24 cellular contexts compared by ENCODE assay signal in the genomic region with DNA sequence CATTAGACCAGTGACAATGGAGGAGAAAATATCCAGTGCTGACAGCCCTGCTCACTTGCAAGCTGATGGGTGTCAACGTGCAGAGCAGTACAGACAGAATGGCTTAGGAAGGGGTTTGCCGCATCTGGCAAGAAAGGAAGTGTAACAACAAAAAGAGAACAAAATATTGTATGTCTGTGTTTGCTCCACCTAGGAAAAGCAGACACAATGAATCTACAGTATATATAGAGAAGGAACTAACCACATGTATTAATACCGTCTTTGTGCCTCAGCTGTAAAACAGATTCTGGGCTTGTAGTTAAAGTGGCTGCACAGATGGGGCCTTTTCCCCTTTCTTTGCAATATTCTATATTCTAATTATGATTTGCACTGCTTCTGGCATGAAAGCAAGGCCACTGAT.
"Had no signal": no experiment of that assay in that cellular context is flagged by ENCODE, and none has a peak within 500 bp of the region (broad histone marks: within the 10 kb centered on the region; RNA-seq: fewer than 3 reads in every experiment).

No MANE protein-coding gene starts in this region.

- H3K27me3 Mint-ChIP-seq: naive B cell; progenitor cell of endocrine pancreas; stimulated activated memory B cell treated with anti-CD40 and anti-IgM and Interleukin-4, amounts not matched to agents 10 μg/mL and 1 μg/mL and 100 μg/mL, for 72 hours; stimulated activated naive CD8-positive, alpha-beta T cell treated with anti-CD3 and anti-CD28 coated beads, Interleukin-15, amount 100 ng/mL, for 72 hours; type B pancreatic cell had no signal

- H3K4me2 ChIP-seq: hepatocyte, smooth muscle cell had no signal

- H3K4me3 Mint-ChIP-seq: mesothelial cell of epicardium; naive B cell; natural killer cell; nephron progenitor cell; stimulated activated memory B cell treated with anti-CD40 and anti-IgM and Interleukin-4, amounts not matched to agents 10 μg/mL and 1 μg/mL and 100 μg/mL, for 72 hours; stimulated activated naive CD8-positive, alpha-beta T cell treated with anti-CD3 and anti-CD28 coated beads, Interleukin-15, amount 100 ng/mL, for 72 hours; type B pancreatic cell had no signal

- H3K36me3 ChIP-seq: left ventricle myocardium inferior, ovary, right lobe of liver, tibial nerve, vagina had no signal

- H3K4me1 ChIP-seq: left ventricle myocardium inferior, right lobe of liver, vagina had no signal

- H3K27ac ChIP-seq: hepatocyte, left ventricle myocardium inferior, ovary, right lobe of liver, tibial nerve, vagina had no signal

- H3K27me3 ChIP-seq: hepatocyte, ovary, right lobe of liver, vagina had no signal

- DNase-seq: islet precursor cell; left ventricle myocardium inferior; mesendoderm; naive B cell; natural killer cell; nephron progenitor cell; ovary; right lobe of liver; stimulated activated CD4-positive, alpha-beta T cell treated with anti-CD3 and anti-CD28 coated beads, Interleukin-1b, Interleukin-23, amount 100 ng/mL, for 48 hours; stimulated activated CD4-positive, alpha-beta T cell treated with anti-CD3 and anti-CD28 coated beads, Interleukin-2, amount 100 ng/mL, for 48 hours; stimulated activated CD4-positive, alpha-beta T cell treated with anti-CD3 and anti-CD28 coated beads, Interleukin-4, amount 100 ng/mL, for 4 hours; stimulated activated CD8-positive, alpha-beta memory T cell treated with anti-CD3 and anti-CD28 coated beads, Interleukin-4, amount 100 ng/mL, for 48 hours; stimulated activated naive CD4-positive, alpha-beta T cell treated with Interleukin-2 at 50 U/mL for 16 hours; stimulated activated naive CD8-positive, alpha-beta T cell treated with anti-CD3 and anti-CD28 coated beads, Interleukin-15, amount 100 ng/mL, for 72 hours; substantia nigra had no signal

- H3K27ac Mint-ChIP-seq: mesothelial cell of epicardium; naive B cell; natural killer cell; nephron progenitor cell; progenitor cell of endocrine pancreas; stimulated activated memory B cell treated with anti-CD40 and anti-IgM and Interleukin-4, amounts not matched to agents 10 μg/mL and 1 μg/mL and 100 μg/mL, for 72 hours; stimulated activated naive CD8-positive, alpha-beta T cell treated with anti-CD3 and anti-CD28 coated beads, Interleukin-15, amount 100 ng/mL, for 72 hours; type B pancreatic cell had no signal

- H2AFZ ChIP-seq: hepatocyte had no signal

- H3K36me3 Mint-ChIP-seq: mesothelial cell of epicardium; naive B cell; natural killer cell; stimulated activated memory B cell treated with anti-CD40 and anti-IgM and Interleukin-4, amounts not matched to agents 10 μg/mL and 1 μg/mL and 100 μg/mL, for 72 hours; type B pancreatic cell had no signal

- H3K9me3 Mint-ChIP-seq: mesothelial cell of epicardium; nephron progenitor cell; stimulated activated memory B cell treated with anti-CD40 and anti-IgM and Interleukin-4, amounts not matched to agents 10 μg/mL and 1 μg/mL and 100 μg/mL, for 72 hours; stimulated activated naive CD8-positive, alpha-beta T cell treated with anti-CD3 and anti-CD28 coated beads, Interleukin-15, amount 100 ng/mL, for 72 hours had no signal

- H3K79me2 ChIP-seq: hepatocyte had no signal

- H3K9me3 ChIP-seq: left ventricle myocardium inferior, ovary, right lobe of liver, tibial nerve, vagina had no signal

- H3K4me3 ChIP-seq: hepatocyte, left ventricle myocardium inferior, lung, ovary, right lobe of liver, smooth muscle cell, tibial nerve, vagina had no signal

- H3K4me1 Mint-ChIP-seq: mesothelial cell of epicardium; naive B cell; natural killer cell; stimulated activated memory B cell treated with anti-CD40 and anti-IgM and Interleukin-4, amounts not matched to agents 10 μg/mL and 1 μg/mL and 100 μg/mL, for 72 hours; stimulated activated naive CD8-positive, alpha-beta T cell treated with anti-CD3 and anti-CD28 coated beads, Interleukin-15, amount 100 ng/mL, for 72 hours had no signal

- ATAC-seq: natural killer cell; right lobe of liver; stimulated activated memory B cell treated with anti-CD40 and anti-IgM and Interleukin-4, amounts not matched to agents 10 μg/mL and 1 μg/mL and 100 μg/mL, for 72 hours; stimulated activated naive CD8-positive, alpha-beta T cell treated with anti-CD3 and anti-CD28 coated beads, Interleukin-15, amount 100 ng/mL, for 72 hours had no signal
